1 cellular context compared by ENCODE assay signal in the genomic region with DNA sequence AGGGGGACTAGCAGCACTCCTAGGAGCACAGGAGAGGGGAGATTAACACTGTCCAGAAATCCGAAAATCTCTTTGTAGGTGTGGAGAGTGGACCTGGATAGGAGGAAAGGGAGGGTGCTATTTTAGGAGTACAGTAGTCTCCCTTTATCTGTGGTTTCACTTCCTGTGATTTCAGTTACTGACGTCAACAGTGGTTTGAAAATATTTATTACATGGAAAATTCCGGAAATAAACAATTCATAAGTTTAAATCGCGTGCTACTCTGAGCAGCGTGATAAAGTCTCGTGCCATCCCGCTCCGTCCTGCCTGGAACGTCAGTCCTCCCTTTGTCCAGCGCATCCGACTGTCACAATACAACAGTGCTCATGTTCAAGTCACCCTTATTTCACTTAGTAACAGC.
TF ChIP-seq lines count a peak whose summit lies in the region.

No MANE protein-coding gene starts in this region.

TF ChIP-seq in H1, 55 proteins besides CTCF, POLR2A, EP300 and RAD21:
- no peak for TF ChIP-seq SAP30 (IDR thresholded peaks at IDR 0.05; ENCODE audit: insufficient read depth, insufficient replicate concordance, low read length)
- no peak for TF ChIP-seq NANOG (IDR thresholded peaks at IDR 0.05; ENCODE audit: insufficient read depth, low read depth, low read length, poor library complexity, severe bottlenecking)
- TF ChIP-seq CHD1 (IDR thresholded peaks at IDR 0.05; ENCODE audit: low read depth, low read length), result no peak
- no peak for TF ChIP-seq ZNF274 (IDR thresholded peaks at IDR 0.05; ENCODE audit: borderline replicate concordance, extremely low read depth, low read length)
- no peak for TF ChIP-seq CREB1 (IDR thresholded peaks at IDR 0.05)
- no peak for TF ChIP-seq SUZ12 (IDR thresholded peaks at IDR 0.05; ENCODE audit: low read length)
- TF ChIP-seq KDM4A (IDR thresholded peaks at IDR 0.05; ENCODE audit: low read depth, low read length, severe bottlenecking), result no peak
- TF ChIP-seq CBX8 (IDR thresholded peaks at IDR 0.05; ENCODE audit: borderline replicate concordance, low read depth, low read length), result no peak
- TF ChIP-seq, protein P1, sequence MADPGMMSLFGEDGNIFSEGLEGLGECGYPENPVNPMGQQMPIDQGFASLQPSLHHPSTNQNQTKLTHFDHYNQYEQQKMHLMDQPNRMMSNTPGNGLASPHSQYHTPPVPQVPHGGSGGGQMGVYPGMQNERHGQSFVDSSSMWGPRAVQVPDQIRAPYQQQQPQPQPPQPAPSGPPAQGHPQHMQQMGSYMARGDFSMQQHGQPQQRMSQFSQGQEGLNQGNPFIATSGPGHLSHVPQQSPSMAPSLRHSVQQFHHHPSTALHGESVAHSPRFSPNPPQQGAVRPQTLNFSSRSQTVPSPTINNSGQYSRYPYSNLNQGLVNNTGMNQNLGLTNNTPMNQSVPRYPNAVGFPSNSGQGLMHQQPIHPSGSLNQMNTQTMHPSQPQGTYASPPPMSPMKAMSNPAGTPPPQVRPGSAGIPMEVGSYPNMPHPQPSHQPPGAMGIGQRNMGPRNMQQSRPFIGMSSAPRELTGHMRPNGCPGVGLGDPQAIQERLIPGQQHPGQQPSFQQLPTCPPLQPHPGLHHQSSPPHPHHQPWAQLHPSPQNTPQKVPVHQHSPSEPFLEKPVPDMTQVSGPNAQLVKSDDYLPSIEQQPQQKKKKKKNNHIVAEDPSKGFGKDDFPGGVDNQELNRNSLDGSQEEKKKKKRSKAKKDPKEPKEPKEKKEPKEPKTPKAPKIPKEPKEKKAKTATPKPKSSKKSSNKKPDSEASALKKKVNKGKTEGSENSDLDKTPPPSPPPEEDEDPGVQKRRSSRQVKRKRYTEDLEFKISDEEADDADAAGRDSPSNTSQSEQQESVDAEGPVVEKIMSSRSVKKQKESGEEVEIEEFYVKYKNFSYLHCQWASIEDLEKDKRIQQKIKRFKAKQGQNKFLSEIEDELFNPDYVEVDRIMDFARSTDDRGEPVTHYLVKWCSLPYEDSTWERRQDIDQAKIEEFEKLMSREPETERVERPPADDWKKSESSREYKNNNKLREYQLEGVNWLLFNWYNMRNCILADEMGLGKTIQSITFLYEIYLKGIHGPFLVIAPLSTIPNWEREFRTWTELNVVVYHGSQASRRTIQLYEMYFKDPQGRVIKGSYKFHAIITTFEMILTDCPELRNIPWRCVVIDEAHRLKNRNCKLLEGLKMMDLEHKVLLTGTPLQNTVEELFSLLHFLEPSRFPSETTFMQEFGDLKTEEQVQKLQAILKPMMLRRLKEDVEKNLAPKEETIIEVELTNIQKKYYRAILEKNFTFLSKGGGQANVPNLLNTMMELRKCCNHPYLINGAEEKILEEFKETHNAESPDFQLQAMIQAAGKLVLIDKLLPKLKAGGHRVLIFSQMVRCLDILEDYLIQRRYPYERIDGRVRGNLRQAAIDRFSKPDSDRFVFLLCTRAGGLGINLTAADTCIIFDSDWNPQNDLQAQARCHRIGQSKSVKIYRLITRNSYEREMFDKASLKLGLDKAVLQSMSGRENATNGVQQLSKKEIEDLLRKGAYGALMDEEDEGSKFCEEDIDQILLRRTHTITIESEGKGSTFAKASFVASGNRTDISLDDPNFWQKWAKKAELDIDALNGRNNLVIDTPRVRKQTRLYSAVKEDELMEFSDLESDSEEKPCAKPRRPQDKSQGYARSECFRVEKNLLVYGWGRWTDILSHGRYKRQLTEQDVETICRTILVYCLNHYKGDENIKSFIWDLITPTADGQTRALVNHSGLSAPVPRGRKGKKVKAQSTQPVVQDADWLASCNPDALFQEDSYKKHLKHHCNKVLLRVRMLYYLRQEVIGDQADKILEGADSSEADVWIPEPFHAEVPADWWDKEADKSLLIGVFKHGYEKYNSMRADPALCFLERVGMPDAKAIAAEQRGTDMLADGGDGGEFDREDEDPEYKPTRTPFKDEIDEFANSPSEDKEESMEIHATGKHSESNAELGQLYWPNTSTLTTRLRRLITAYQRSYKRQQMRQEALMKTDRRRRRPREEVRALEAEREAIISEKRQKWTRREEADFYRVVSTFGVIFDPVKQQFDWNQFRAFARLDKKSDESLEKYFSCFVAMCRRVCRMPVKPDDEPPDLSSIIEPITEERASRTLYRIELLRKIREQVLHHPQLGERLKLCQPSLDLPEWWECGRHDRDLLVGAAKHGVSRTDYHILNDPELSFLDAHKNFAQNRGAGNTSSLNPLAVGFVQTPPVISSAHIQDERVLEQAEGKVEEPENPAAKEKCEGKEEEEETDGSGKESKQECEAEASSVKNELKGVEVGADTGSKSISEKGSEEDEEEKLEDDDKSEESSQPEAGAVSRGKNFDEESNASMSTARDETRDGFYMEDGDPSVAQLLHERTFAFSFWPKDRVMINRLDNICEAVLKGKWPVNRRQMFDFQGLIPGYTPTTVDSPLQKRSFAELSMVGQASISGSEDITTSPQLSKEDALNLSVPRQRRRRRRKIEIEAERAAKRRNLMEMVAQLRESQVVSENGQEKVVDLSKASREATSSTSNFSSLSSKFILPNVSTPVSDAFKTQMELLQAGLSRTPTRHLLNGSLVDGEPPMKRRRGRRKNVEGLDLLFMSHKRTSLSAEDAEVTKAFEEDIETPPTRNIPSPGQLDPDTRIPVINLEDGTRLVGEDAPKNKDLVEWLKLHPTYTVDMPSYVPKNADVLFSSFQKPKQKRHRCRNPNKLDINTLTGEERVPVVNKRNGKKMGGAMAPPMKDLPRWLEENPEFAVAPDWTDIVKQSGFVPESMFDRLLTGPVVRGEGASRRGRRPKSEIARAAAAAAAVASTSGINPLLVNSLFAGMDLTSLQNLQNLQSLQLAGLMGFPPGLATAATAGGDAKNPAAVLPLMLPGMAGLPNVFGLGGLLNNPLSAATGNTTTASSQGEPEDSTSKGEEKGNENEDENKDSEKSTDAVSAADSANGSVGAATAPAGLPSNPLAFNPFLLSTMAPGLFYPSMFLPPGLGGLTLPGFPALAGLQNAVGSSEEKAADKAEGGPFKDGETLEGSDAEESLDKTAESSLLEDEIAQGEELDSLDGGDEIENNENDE (IDR thresholded peaks at IDR 0.05; ENCODE audit: insufficient replicate concordance, low read length), result no peak
- TF ChIP-seq KDM1A (IDR thresholded peaks at IDR 0.05; ENCODE audit: borderline replicate concordance, low read length), result no peak
- no peak for TF ChIP-seq RXRA (IDR thresholded peaks at IDR 0.05; ENCODE audit: insufficient read depth, low read depth, low read length)
- TF ChIP-seq, protein P2, sequence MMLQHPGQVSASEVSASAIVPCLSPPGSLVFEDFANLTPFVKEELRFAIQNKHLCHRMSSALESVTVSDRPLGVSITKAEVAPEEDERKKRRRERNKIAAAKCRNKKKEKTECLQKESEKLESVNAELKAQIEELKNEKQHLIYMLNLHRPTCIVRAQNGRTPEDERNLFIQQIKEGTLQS (IDR thresholded peaks at IDR 0.05; ENCODE audit: insufficient read depth, low read depth, low read length), result no peak
